14 cellular contexts compared by ENCODE assay signal in genomic region chr2:120034616-120035015, GRCh38.
"Had no signal": no experiment of that assay in that cellular context is flagged by ENCODE, and none has a peak within 500 bp of the region (broad histone marks: within the 10 kb centered on the region; RNA-seq: fewer than 3 reads in every experiment).

No MANE protein-coding gene starts in this region.

- DNase-seq: KBM-7, MV-4-11, NCI-H1092, NCI-H1105 treated with DMSO at 0.1 percent for 48 hours, NCI-H1436, NCI-H187 treated with DMSO at 0.1 percent for 48 hours, NCI-H2029 treated with DMSO at 0.1 percent for 48 hours, NCI-H2107, NCI-H2227 treated with DMSO at 0.1 percent for 48 hours, NCI-H774, Right ventricle myocardium superior, RPMI8226, SIG-M5, SW 1271 had no signal
